In the genomic region with DNA sequence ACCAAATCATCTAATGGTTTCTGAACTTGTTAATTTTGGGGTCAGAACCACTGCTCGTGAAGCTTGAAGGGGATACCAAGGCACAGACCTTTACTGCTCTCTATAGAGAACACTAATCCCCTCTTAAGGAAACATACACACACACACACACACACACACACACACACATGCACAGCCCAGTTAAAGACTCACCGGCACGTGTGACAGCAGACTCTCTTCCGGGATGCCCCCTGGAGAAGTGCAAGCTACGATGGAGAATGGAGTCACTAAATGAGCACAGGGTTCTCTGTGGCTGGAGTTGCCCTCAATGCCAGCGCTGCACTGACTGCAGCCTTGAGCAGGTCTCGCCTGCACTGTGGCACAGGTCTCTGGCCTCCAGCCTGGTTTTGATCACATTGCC, we compare ENCODE assay signal across 6 cellular contexts.
"Had no signal": no experiment of that assay in that cellular context is flagged by ENCODE, and none has a peak within 500 bp of the region (broad histone marks: within the 10 kb centered on the region; RNA-seq: fewer than 3 reads in every experiment).

No MANE protein-coding gene starts in this region.

- H2AFZ ChIP-seq: GM23338 had no signal

- ATAC-seq: GM23338, K562 had no signal

- DNase-seq: H9, HCEC 1CT, IMR-90 had no signal

- H3K4me2 ChIP-seq: GM23338 had no signal

- H3K4me3 ChIP-seq: GM23338, K562 had no signal

- H3K27ac ChIP-seq: HL-60 had no signal

- H3K4me1 Mint-ChIP-seq: GM23338, H9 had no signal

- H3K27ac Mint-ChIP-seq: GM23338, H9 had no signal

- H3K4me3 Mint-ChIP-seq: GM23338, H9 had no signal
